ENCODE assay signal across 24 cellular contexts in genomic region chr5:31343946-31344345, GRCh38.
"Had no signal": no experiment of that assay in that cellular context is flagged by ENCODE, and none has a peak within 500 bp of the region (broad histone marks: within the 10 kb centered on the region; RNA-seq: fewer than 3 reads in every experiment).

No MANE protein-coding gene starts in this region.

- ATAC-seq: activated CD4-positive, alpha-beta T cell treated with anti-CD3 and anti-CD28 coated beads for 36 hours; activated T-cell treated with anti-CD3 and anti-CD28 coated beads, Interleukin-2, amount 50 U/mL, for 72 hours had no signal

- H3K4me2 ChIP-seq: SK-N-SH had no signal

- H3K9me3 ChIP-seq: adrenal gland, SJCRH30, SK-N-SH had no signal

- H3K4me1 ChIP-seq: adrenal gland had no signal

- H3K27me3 ChIP-seq: adrenal gland, SJCRH30 had no signal

- H3K9ac ChIP-seq: SK-N-SH had no signal

- H3K36me3 ChIP-seq: adrenal gland, SJCRH30, WERI-Rb-1 had no signal

- H3K27ac ChIP-seq: adrenal gland, SJCRH30, WERI-Rb-1 had no signal

- H3K4me3 ChIP-seq: adrenal gland, SJCRH30 had no signal

- DNase-seq: activated CD4-positive, alpha-beta memory T cell treated with anti-CD3 and anti-CD28 coated beads, Interleukin-2, amount 10 ng/mL, durations not matched to agents 7 days and 5 days; activated CD4-positive, alpha-beta T cell treated with anti-CD3 and anti-CD28 coated beads for 36 hours; activated CD4-positive, alpha-beta T cell treated with anti-CD3 and anti-CD28 coated beads, Interleukin-2, amount 50 U/mL, for 1 hour; activated gamma-delta T cell treated with Interleukin-2 at 50 U/mL for 16 hours; activated naive CD4-positive, alpha-beta T cell treated with anti-CD3 and anti-CD28 coated beads, Interleukin-2, amount 50 U/mL, for 16 hours; activated naive CD8-positive, alpha-beta T cell treated with anti-CD3 and anti-CD28 coated beads, Interleukin-2, amount 10 ng/mL, durations not matched to agents 7 days and 5 days; activated T-cell treated with anti-CD3 and anti-CD28 coated beads, Interleukin-2, amount 50 U/mL, for 72 hours; adrenal gland; anterior cingulate cortex; central memory CD4-positive, alpha-beta T cell; MM.1S; NCI-H1105; NCI-H1436; NCI-H1694 treated with DMSO at 0.1 percent for 48 hours; NCI-H2029 treated with DMSO at 0.1 percent for 48 hours; NCI-H2171; NCI-H226; NCI-H526; NCI-H774; Right ventricle myocardium superior; SJCRH30; SK-N-SH; T-helper 1 cell; WERI-Rb-1 had no signal
